Comparison of ENCODE assay signal across 34 cellular contexts in genomic region chr7:151412318-151412717, GRCh38. TPM values are rescaled to one million over a fixed set of nuclear protein-coding genes. Genes with fewer than 3 reads are reported as not detected.
"Had no signal": no experiment of that assay in that cellular context is flagged by ENCODE, and none has a peak within 500 bp of the region (broad histone marks: within the 10 kb centered on the region; RNA-seq: fewer than 3 reads in every experiment).

No MANE protein-coding gene starts in this region.

- H2AFZ ChIP-seq: hepatocyte had no signal

- ATAC-seq: activated CD4-positive, alpha-beta T cell treated with anti-CD3 and anti-CD28 coated beads for 36 hours; naive thymus-derived CD4-positive, alpha-beta T cell; sciatic nerve; stimulated activated effector memory CD8-positive, alpha-beta T cell treated with anti-CD3 and anti-CD28 coated beads, Interleukin-12 subunit alpha, Interleukin-12 subunit beta, amount 100 ng/mL, for 72 hours; stimulated activated naive CD8-positive, alpha-beta T cell treated with anti-CD3 and anti-CD28 coated beads, Interleukin-15, amount 100 ng/mL, for 72 hours had no signal

- H3K9me3 ChIP-seq: ascending aorta, left ventricle myocardium inferior, neutrophil, prostate gland had no signal

- H3K4me3 ChIP-seq: ascending aorta, coronary artery, dorsolateral prefrontal cortex, hepatocyte, left ventricle myocardium inferior, prostate gland, skin epidermis had no signal

- DNase-seq: activated B cell treated with CpG ODN at 0.5 μM for 24 hours; activated CD4-positive, alpha-beta T cell treated with anti-CD3 and anti-CD28 coated beads for 36 hours; activated CD4-positive, alpha-beta T cell treated with anti-CD3 and anti-CD28 coated beads, Interleukin-2, amount 50 U/mL, for 4 hours; activated CD8-positive, alpha-beta memory T cell treated with anti-CD3 and anti-CD28 coated beads, Interleukin-2, amount 50 U/mL, for 48 hours; activated gamma-delta T cell; activated naive CD4-positive, alpha-beta T cell treated with anti-CD3 and anti-CD28 coated beads, Interleukin-2, amount 10 ng/mL, durations not matched to agents 7 days and 5 days; activated naive CD8-positive, alpha-beta T cell treated with anti-CD3 and anti-CD28 coated beads, Interleukin-2, amount 10 ng/mL, durations not matched to agents 7 days and 5 days; activated T-cell treated with anti-CD3 and anti-CD28 coated beads, Interleukin-2, amount 50 U/mL, for 24 hours; brain microvascular endothelial cell; dorsolateral prefrontal cortex; effector memory CD4-positive, alpha-beta T cell; glutamatergic neuron; islet precursor cell; left ventricle myocardium inferior; naive thymus-derived CD4-positive, alpha-beta T cell; retina; stimulated activated CD4-positive, alpha-beta T cell treated with anti-CD3 and anti-CD28 coated beads, Interleukin-4, amount 100 ng/mL, for 24 hours; stimulated activated naive CD8-positive, alpha-beta T cell treated with anti-CD3 and anti-CD28 coated beads, Interleukin-15, amount 100 ng/mL, for 72 hours; substantia nigra had no signal

- H3K27ac Mint-ChIP-seq: activated B cell treated with CpG ODN at 0.5 μM for 24 hours; activated CD4-positive, alpha-beta T cell treated with anti-CD3 and anti-CD28 coated beads for 36 hours; activated naive CD4-positive, alpha-beta T cell treated with anti-CD3 and anti-CD28 coated beads, Interleukin-2, amount 10 ng/mL, durations not matched to agents 7 days and 5 days; activated naive CD8-positive, alpha-beta T cell treated with anti-CD3 and anti-CD28 coated beads, Interleukin-2, amount 10 ng/mL, durations not matched to agents 7 days and 5 days; activated T-cell treated with anti-CD3 and anti-CD28 coated beads, Interleukin-2, amount 50 U/mL, for 24 hours; naive thymus-derived CD4-positive, alpha-beta T cell; stimulated activated effector memory CD8-positive, alpha-beta T cell treated with anti-CD3 and anti-CD28 coated beads, Interleukin-12 subunit alpha, Interleukin-12 subunit beta, amount 100 ng/mL, for 72 hours; stimulated activated naive CD8-positive, alpha-beta T cell treated with anti-CD3 and anti-CD28 coated beads, Interleukin-15, amount 100 ng/mL, for 72 hours had no signal

- H3K4me2 ChIP-seq: hepatocyte had no signal

- H3K36me3 ChIP-seq: ascending aorta, brain microvascular endothelial cell, left ventricle myocardium inferior, neutrophil, prostate gland had no signal

- H3K9me3 Mint-ChIP-seq: activated B cell treated with CpG ODN at 0.5 μM for 24 hours; activated naive CD4-positive, alpha-beta T cell treated with anti-CD3 and anti-CD28 coated beads, Interleukin-2, amount 10 ng/mL, durations not matched to agents 7 days and 5 days; activated naive CD8-positive, alpha-beta T cell treated with anti-CD3 and anti-CD28 coated beads, Interleukin-2, amount 10 ng/mL, durations not matched to agents 7 days and 5 days; activated T-cell treated with anti-CD3 and anti-CD28 coated beads, Interleukin-2, amount 50 U/mL, for 24 hours; stimulated activated effector memory CD8-positive, alpha-beta T cell treated with anti-CD3 and anti-CD28 coated beads, Interleukin-12 subunit alpha, Interleukin-12 subunit beta, amount 100 ng/mL, for 72 hours; stimulated activated naive CD8-positive, alpha-beta T cell treated with anti-CD3 and anti-CD28 coated beads, Interleukin-15, amount 100 ng/mL, for 72 hours had no signal

- H3K4me3 Mint-ChIP-seq: activated CD4-positive, alpha-beta T cell treated with anti-CD3 and anti-CD28 coated beads for 36 hours; activated naive CD4-positive, alpha-beta T cell treated with anti-CD3 and anti-CD28 coated beads, Interleukin-2, amount 10 ng/mL, durations not matched to agents 7 days and 5 days; activated naive CD8-positive, alpha-beta T cell treated with anti-CD3 and anti-CD28 coated beads, Interleukin-2, amount 10 ng/mL, durations not matched to agents 7 days and 5 days; activated T-cell treated with anti-CD3 and anti-CD28 coated beads, Interleukin-2, amount 50 U/mL, for 24 hours; naive thymus-derived CD4-positive, alpha-beta T cell; stimulated activated effector memory CD8-positive, alpha-beta T cell treated with anti-CD3 and anti-CD28 coated beads, Interleukin-12 subunit alpha, Interleukin-12 subunit beta, amount 100 ng/mL, for 72 hours; stimulated activated naive CD8-positive, alpha-beta T cell treated with anti-CD3 and anti-CD28 coated beads, Interleukin-15, amount 100 ng/mL, for 72 hours had no signal

- H3K36me3 Mint-ChIP-seq: activated naive CD4-positive, alpha-beta T cell treated with anti-CD3 and anti-CD28 coated beads, Interleukin-2, amount 10 ng/mL, durations not matched to agents 7 days and 5 days; activated naive CD8-positive, alpha-beta T cell treated with anti-CD3 and anti-CD28 coated beads, Interleukin-2, amount 10 ng/mL, durations not matched to agents 7 days and 5 days; naive thymus-derived CD4-positive, alpha-beta T cell had no signal

- H3K27ac ChIP-seq: ascending aorta, brain microvascular endothelial cell, coronary artery, hepatocyte, left ventricle myocardium inferior, neutrophil, prostate gland, skin epidermis had no signal

RNA-seq across cellular contexts. Expression of gene WDR86, which starts 2.5 kb away (rescaled TPM):
- total RNA-seq: activated CD4-positive, alpha-beta T cell treated with anti-CD3 and anti-CD28 coated beads for 36 hours; cardiac septum; lung microvascular endothelial cell; osteocyte; T-helper 2 cell treated with Interferon-gamma antibody and Interleukin-4, amounts not matched to agents 100 ng/mL and 5 ng/mL, for 36 hours had no signal

RNA-seq across cellular contexts. Expression of gene CRYGN, which starts 27.6 kb away (rescaled TPM):
- total RNA-seq: activated B cell treated with CpG ODN at 0.5 μM for 24 hours; ascending aorta; cardiac septum; cerebellum; epithelial cell of proximal tubule; hepatocyte; lung microvascular endothelial cell; osteocyte; prostate gland; T-helper 2 cell treated with Interferon-gamma antibody and Interleukin-4, amounts not matched to agents 100 ng/mL and 5 ng/mL, for 36 hours; ureter had no signal
